In genomic region chrX:24646745-24647182, GRCh38 we compare ENCODE assay signal across 8 cellular contexts. TPM values are rescaled to one million over a fixed set of nuclear protein-coding genes. Genes with fewer than 3 reads are reported as not detected.
DNase-seq lines count a peak whose midpoint lies in the region; ATAC-seq, FAIRE-seq and TF ChIP-seq lines count a peak whose summit lies in the region.

No MANE protein-coding gene starts in this region.

- H3K4ac ChIP-seq in H1 (replicated peaks; ENCODE audit: insufficient read length, low read depth, low read length), result no peak overlapping the region

- no peak overlapping the region for H3K23ac ChIP-seq in H1 (ENCODE audit: insufficient read length)

- TF ChIP-seq EP300 in H1 (IDR thresholded peaks at IDR 0.05; ENCODE audit: borderline replicate concordance in 1 of 2, low read depth in 2 of 2, low read length in 2 of 2), result no peak

- peak overlapping the region in 3 of 4 experiments; percentile 63 to 83 (median 79); a peak in 6 of 7 replicates for H3K9ac ChIP-seq in H1 (replicated peaks in 1 of 4; ENCODE audit: extremely low read depth in 1 of 4, low read depth in 3 of 4, low read length in 3 of 4)

- H3K27ac ChIP-seq in H1 (ENCODE audit: low read depth, low read length), result peak overlapping the region; percentile 95

- 1% methylated on average over 12 of the region's 13 CpGs; no CpG with 5 or more reads in 1 of the 2 experiments for WGBS in H1 (ENCODE audit: extremely low coverage in 1 of 2, insufficient coverage in 1 of 2, insufficient read length in 1 of 2, insufficient replicate concordance in 2 of 2, low coverage in 1 of 2, low lambda C conversion rate in 2 of 2, missing lambda C conversion rate in 1 of 2), 2 experiments

- H3K9me3 ChIP-seq in H1 (ENCODE audit: insufficient read depth in 2 of 2, low read depth in 1 of 2, low read length in 1 of 2), result no peaks in the 10 kb centered on the region

- no peak overlapping the region for H3K14ac ChIP-seq in H1 (ENCODE audit: insufficient read length)

- no peak overlapping the region; the same call in 1 of the 2 replicates for H3K18ac ChIP-seq in H1 (ENCODE audit: extremely low read depth, low read length)

- H4K91ac ChIP-seq in H1 (replicated peaks; ENCODE audit: insufficient read length, low read length), result peak overlapping the region; percentile 90

- CTCF ChIA-PET in H1 (lab: Charles Lee; ENCODE audit: partially characterized antibody), result interaction anchor here (1.2 kb wide), 1 partner anchor 46 kb away, joined by 3 read pairs; no protein-coding TSS in a partner anchor

- POLR2A ChIA-PET in H1 (lab: Charles Lee; ENCODE audit: partially characterized antibody), result interaction anchor here (1.4 to 2.1 kb wide), 3 partner anchors 8 to 26 kb away, joined by 3 to 8 read pairs (median 5); no protein-coding TSS in a partner anchor

- H2BK15ac ChIP-seq in H1 (ENCODE audit: low read length), result 0 out of 2 replicates have a peak overlapping the region, but pooled peaks have one; percentile 81

- peak; percentile 65 to 77 for TF ChIP-seq POLR2A in H1 (IDR thresholded peaks at IDR 0.05; ENCODE audit: control extremely low read depth in 1 of 2, low read depth in 2 of 2, low read length in 2 of 2)

- peak overlapping the region; percentile 66 to 93 for H3K4me2 ChIP-seq in H1 (ENCODE audit: insufficient read depth in 1 of 2, low read depth in 2 of 2, low read length in 2 of 2)

- H4K8ac ChIP-seq in H1 (ENCODE audit: extremely low read depth, insufficient read depth, low read length), result no peak overlapping the region

- peak overlapping the region; percentile 48; the same call in 1 of the 2 replicates for H2BK20ac ChIP-seq in H1 (ENCODE audit: low read length)

- peak overlapping the region; percentile 84; the same call in 1 of the 2 replicates for H2BK12ac ChIP-seq in H1 (ENCODE audit: low read depth, low read length)

- ATAC-seq in natural killer cell (peak; percentile 42 to 46 (median 43)), GM18870 (IDR thresholded peaks at IDR 0.05; ENCODE audit: unreplicated experiment) (no peak)

- no peak overlapping the region for H2AK5ac ChIP-seq in H1 (ENCODE audit: low read depth, low read length)

- H3K36me3 ChIP-seq in H1 (ENCODE audit: control insufficient read depth in 2 of 4, insufficient read depth in 4 of 4, low read length in 3 of 4), result no peaks in the 10 kb centered on the region

- FAIRE-seq in H1 (lab: Jason Lieb, UNC), result peak; percentile 97

- H3K4me3 ChIP-seq in H1 (ENCODE audit: extremely low read depth in 1 of 4, insufficient read depth in 2 of 4, low read depth in 3 of 4, low read length in 4 of 4), result peak overlapping the region; percentile 36 to 81 (median 58)

- H3K4me1 Mint-ChIP-seq in natural killer cell, result peaks cover 15 to 21% of the 10 kb centered on the region in 2 donors

- H3K36me3 Mint-ChIP-seq in natural killer cell, result no peaks in the 10 kb centered on the region

- DNase-seq in stimulated activated CD4-positive, alpha-beta T cell treated with anti-CD3 and anti-CD28 coated beads, Interleukin-15, amount 100 ng/mL, for 24 hours, result peak; percentile 1
- no peak for DNase-seq in stimulated activated CD4-positive, alpha-beta T cell treated with anti-CD3 and anti-CD28 coated beads, Interleukin-12 subunit alpha, Interleukin-12 subunit beta, amount 100 ng/mL, for 4 hours
- DNase-seq in NCI-H526 treated with DMSO at 0.1 percent for 48 hours (lab: John Stamatoyannopoulos, UW), result peak; percentile 76
- DNase-seq in H1 (ENCODE audit: low read depth in 1 of 2, low spot score in 2 of 2), result peak in 1 of 2 experiments; percentile 2
- DNase-seq in natural killer cell, result no peak
- no peak for DNase-seq in stimulated activated naive CD4-positive, alpha-beta T cell treated with Interleukin-2 at 50 U/mL for 16 hours (lab: John Stamatoyannopoulos, UW)
- no peak for DNase-seq in GM19238 (ENCODE audit: insufficient read length, low spot score)

- no peak overlapping the region for H2BK120ac ChIP-seq in H1 (replicated peaks; ENCODE audit: low read depth, low read length)

- TF ChIP-seq RAD21 in H1 (IDR thresholded peaks at IDR 0.05 in 1 of 2, conservative IDR thresholded peaks at IDR 0.05 in 1 of 2; ENCODE audit: low read depth in 2 of 2, low read length in 2 of 2), result no peak

- H2AFZ ChIP-seq in H1 (ENCODE audit: low read length), result no peak overlapping the region

- 0 out of 2 replicates have a peak, but pooled peaks cover 4% of the 10 kb centered on the region for H3K23me2 ChIP-seq in H1 (ENCODE audit: low read depth, low read length)

- H3K4me3 Mint-ChIP-seq in natural killer cell, result peak overlapping the region; percentile 81

- intact Hi-C loops in natural killer cell (cut with micrococcal nuclease), result no loop called here

- TF ChIP-seq CTCF in H1 (IDR thresholded peaks at IDR 0.05; ENCODE audit: control extremely low read depth in 1 of 3, insufficient read depth in 1 of 3, low read depth in 1 of 3, low read length in 3 of 3) (no peak), natural killer cell (IDR thresholded peaks at IDR 0.05) (no peak)

- H3K4me1 ChIP-seq in H1 (replicated peaks in 1 of 4; ENCODE audit: control insufficient read depth in 3 of 4, insufficient read depth in 4 of 4, low read length in 3 of 4), result peaks cover 0 to 16% (median 6%) of the 10 kb centered on the region in 4 experiments; a peak in 4 of 7 replicates

- peaks cover 7% of the 10 kb centered on the region in 2 donors for H3K27me3 Mint-ChIP-seq in natural killer cell (ENCODE audit: low read depth in 2 of 2)

- H3K27me3 ChIP-seq in H1 (replicated peaks in 1 of 4; ENCODE audit: control insufficient read depth in 3 of 4, extremely low read depth in 1 of 4, insufficient read depth in 3 of 4, low read length in 3 of 4), result no peaks in the 10 kb centered on the region

- H4K20me1 ChIP-seq in H1 (replicated peaks in 1 of 2; ENCODE audit: control insufficient read depth in 1 of 2, insufficient read depth in 2 of 2, low read length in 2 of 2), result no peaks in the 10 kb centered on the region

- no peaks in the 10 kb centered on the region for H3K9me3 Mint-ChIP-seq in natural killer cell

- peak overlapping the region; percentile 63 for H2BK5ac ChIP-seq in H1 (ENCODE audit: low read depth, low read length)

- no peaks in the 10 kb centered on the region for H3K79me1 ChIP-seq in H1 (ENCODE audit: low read depth, low read length)

- peaks cover 0 to 26% of the 10 kb centered on the region in 2 experiments; a peak in 2 of 4 replicates for H3K79me2 ChIP-seq in H1 (ENCODE audit: control insufficient read depth in 1 of 2, insufficient read depth in 2 of 2, low read length in 2 of 2)

- peak overlapping the region; percentile 15 for H4K5ac ChIP-seq in H1 (ENCODE audit: insufficient read length, low read depth, low read length)

- H3K27ac Mint-ChIP-seq in natural killer cell, result peak overlapping the region; percentile 28 to 91

- peak overlapping the region; percentile 88 for H3K56ac ChIP-seq in H1 (replicated peaks; ENCODE audit: insufficient read length, low read depth, low read length)

TF ChIP-seq in H1, 55 proteins besides CTCF, POLR2A, EP300 and RAD21:
- 0 out of 2 replicates have a peak, but pooled peaks have one; percentile 16 for TF ChIP-seq MAFK (IDR thresholded peaks at IDR 0.05; ENCODE audit: low read depth, low read length)
- TF ChIP-seq RBBP5 (IDR thresholded peaks at IDR 0.05; ENCODE audit: borderline replicate concordance, low read depth, low read length), result 0 out of 2 replicates have a peak, but pooled peaks have one; percentile 43
- peak; percentile 61; the same call in 1 of the 2 replicates for TF ChIP-seq BACH1 (IDR thresholded peaks at IDR 0.05; ENCODE audit: low read length)
- no peak for TF ChIP-seq HDAC6 (IDR thresholded peaks at IDR 0.05; ENCODE audit: low read depth, low read length)
- TF ChIP-seq SIX5 (IDR thresholded peaks at IDR 0.05; ENCODE audit: low read depth, low read length), result no peak
- TF ChIP-seq, protein P1, sequence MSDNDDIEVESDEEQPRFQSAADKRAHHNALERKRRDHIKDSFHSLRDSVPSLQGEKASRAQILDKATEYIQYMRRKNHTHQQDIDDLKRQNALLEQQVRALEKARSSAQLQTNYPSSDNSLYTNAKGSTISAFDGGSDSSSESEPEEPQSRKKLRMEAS (IDR thresholded peaks at IDR 0.05), result no peak
- no peak for TF ChIP-seq TEAD4 (IDR thresholded peaks at IDR 0.05; ENCODE audit: low read depth, low read length)
- no peak for TF ChIP-seq CTBP2 (IDR thresholded peaks at IDR 0.05; ENCODE audit: borderline replicate concordance, insufficient read depth, insufficient read length, low read length)
- TF ChIP-seq TCF12 (IDR thresholded peaks at IDR 0.05; ENCODE audit: low read depth, low read length), result 0 out of 2 replicates have a peak, but pooled peaks have one; percentile 21
- TF ChIP-seq POLR2AphosphoS5 (IDR thresholded peaks at IDR 0.05; ENCODE audit: low read depth, low read length), result 0 out of 2 replicates have a peak, but pooled peaks have one; percentile 29
- peak; percentile 45 for TF ChIP-seq TBP (IDR thresholded peaks at IDR 0.05; ENCODE audit: low read depth, low read length)
- peak; percentile 33 for TF ChIP-seq ASH2L (IDR thresholded peaks at IDR 0.05; ENCODE audit: low read length)
- peak; percentile 45 for TF ChIP-seq TAF1 (IDR thresholded peaks at IDR 0.05; ENCODE audit: low read depth, low read length)

RNA-seq across cellular contexts. Expression of gene PCYT1B, which starts 0.4 kb away (rescaled TPM):
- 30.6 and 30.8 TPM in 2 replicates for total RNA-seq in H1 (2021; fragmentation: NEBNext Ultra II Directional; extraction: Animal tissue kit (Norgen Biotek cat#: 25700))
- 14.9 and 17.9 TPM in 2 replicates for polyA plus RNA-seq in H1 (2011; rRNA removed)
- 20.8 TPM for polyA plus RNA-seq in H1 (2011; cell fraction: cytosol; rRNA removed)
- polyA plus RNA-seq in H1 (2011; cell fraction: nucleus; rRNA removed), result 15.2 TPM
- 17.3 to 20.5 TPM (median 18.2 TPM) in 4 replicates for polyA plus RNA-seq in H1 (2012, experiment 1 of 2)
- polyA plus RNA-seq in H1 (2012, experiment 2 of 2), result 5.3 TPM
- 19.5 TPM for polyA plus RNA-seq in H1 (2013, experiment 1 of 2)
- polyA plus RNA-seq in H1 (2013, experiment 2 of 2), result 20.3 TPM
- polyA minus RNA-seq in H1 (2011; rRNA and poly(A)+ RNA removed), result 45.3 and 69.4 TPM in 2 replicates
- 13.9 TPM for polyA minus RNA-seq in H1 (2011; cell fraction: cytosol; rRNA and poly(A)+ RNA removed)
- polyA minus RNA-seq in H1 (2011; cell fraction: nucleus; rRNA and poly(A)+ RNA removed), result 12.7 TPM
- total RNA-seq in natural killer cell, result under 1 TPM; 0.41 to 0.48 (median 0.42) TPM

RNA-seq across cellular contexts. Expression of gene POLA1, which starts 47.0 kb away (rescaled TPM):
- 33.9 and 34.9 TPM in 2 replicates for total RNA-seq in H1 (2021; fragmentation: NEBNext Ultra II Directional; extraction: Animal tissue kit (Norgen Biotek cat#: 25700))
- 4.7 and 5.6 TPM in 2 replicates for polyA plus RNA-seq in H1 (2011; rRNA removed)
- 10.2 TPM for polyA plus RNA-seq in H1 (2011; cell fraction: cytosol; rRNA removed)
- polyA plus RNA-seq in H1 (2011; cell fraction: nucleus; rRNA removed), result 12.6 TPM
- polyA plus RNA-seq in H1 (2012, experiment 1 of 2), result 16.0 to 29.9 TPM (median 20.5 TPM) in 4 replicates
- 1.9 TPM for polyA plus RNA-seq in H1 (2012, experiment 2 of 2)
- polyA plus RNA-seq in H1 (2013, experiment 1 of 2), result 12.9 TPM
- polyA plus RNA-seq in H1 (2013, experiment 2 of 2), result 12.6 TPM
- 37.0 and 53.0 TPM in 2 replicates for polyA minus RNA-seq in H1 (2011; rRNA and poly(A)+ RNA removed)
- polyA minus RNA-seq in H1 (2011; cell fraction: cytosol; rRNA and poly(A)+ RNA removed), result 8.8 TPM
- 53.4 TPM for polyA minus RNA-seq in H1 (2011; cell fraction: nucleus; rRNA and poly(A)+ RNA removed)
- total RNA-seq in natural killer cell, result 10 to 100 TPM; 11.1 to 12.6 (median 11.3) TPM

Comparison
In these comparisons a context has a peak if more than half of its experiments do, and no peak if none do; other contexts are left out.
1. DNase-seq: peak in stimulated activated CD4-positive, alpha-beta T cell treated with anti-CD3 and anti-CD28 coated beads, Interleukin-15, amount 100 ng/mL, for 24 hours (single experiment) and NCI-H526 treated with DMSO at 0.1 percent for 48 hours (single experiment); none in stimulated activated CD4-positive, alpha-beta T cell treated with anti-CD3 and anti-CD28 coated beads, Interleukin-12 subunit alpha, Interleukin-12 subunit beta, amount 100 ng/mL, for 4 hours (single experiment), natural killer cell (single experiment), stimulated activated naive CD4-positive, alpha-beta T cell treated with Interleukin-2 at 50 U/mL for 16 hours (single experiment) and GM19238 (single experiment).
2. RNA of gene PCYT1B, which starts 0.4 kb away (total RNA-seq): 30.6 to 30.8 TPM in H1; 0.41 to 0.48 TPM in natural killer cell; every median in the first group is over 10 times any median in the second.